Comparison of ENCODE assay signal across 1 cellular context in genomic region chr11:32435511-32435946, GRCh38.
TF ChIP-seq lines count a peak whose summit lies in the region.

WT1 (minus strand) TSS chr11:32435539.

TF ChIP-seq in K562, 482 proteins besides CTCF, POLR2A, EP300 and RAD21 (continued from another document):
- TF ChIP-seq, protein P1, sequence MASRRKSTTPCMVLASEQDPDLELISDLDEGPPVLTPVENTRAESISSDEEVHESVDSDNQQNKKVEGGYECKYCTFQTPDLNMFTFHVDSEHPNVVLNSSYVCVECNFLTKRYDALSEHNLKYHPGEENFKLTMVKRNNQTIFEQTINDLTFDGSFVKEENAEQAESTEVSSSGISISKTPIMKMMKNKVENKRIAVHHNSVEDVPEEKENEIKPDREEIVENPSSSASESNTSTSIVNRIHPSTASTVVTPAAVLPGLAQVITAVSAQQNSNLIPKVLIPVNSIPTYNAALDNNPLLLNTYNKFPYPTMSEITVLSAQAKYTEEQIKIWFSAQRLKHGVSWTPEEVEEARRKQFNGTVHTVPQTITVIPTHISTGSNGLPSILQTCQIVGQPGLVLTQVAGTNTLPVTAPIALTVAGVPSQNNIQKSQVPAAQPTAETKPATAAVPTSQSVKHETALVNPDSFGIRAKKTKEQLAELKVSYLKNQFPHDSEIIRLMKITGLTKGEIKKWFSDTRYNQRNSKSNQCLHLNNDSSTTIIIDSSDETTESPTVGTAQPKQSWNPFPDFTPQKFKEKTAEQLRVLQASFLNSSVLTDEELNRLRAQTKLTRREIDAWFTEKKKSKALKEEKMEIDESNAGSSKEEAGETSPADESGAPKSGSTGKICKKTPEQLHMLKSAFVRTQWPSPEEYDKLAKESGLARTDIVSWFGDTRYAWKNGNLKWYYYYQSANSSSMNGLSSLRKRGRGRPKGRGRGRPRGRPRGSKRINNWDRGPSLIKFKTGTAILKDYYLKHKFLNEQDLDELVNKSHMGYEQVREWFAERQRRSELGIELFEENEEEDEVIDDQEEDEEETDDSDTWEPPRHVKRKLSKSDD (conservative IDR thresholded peaks at IDR 0.05; ENCODE audit: low read length) = no peak
- TF ChIP-seq NCOA1 (IDR thresholded peaks at IDR 0.05; ENCODE audit: low read depth) = peak; percentile 32; the same call in 1 of the 2 replicates
- no peak for TF ChIP-seq ZBTB43 (CRISPR knock-in tag; IDR thresholded peaks at IDR 0.05)
- no peak for TF ChIP-seq XRCC4 (IDR thresholded peaks at IDR 0.05; ENCODE audit: extremely low read depth, insufficient read depth, insufficient read length)
- TF ChIP-seq GABPA (tag; conservative IDR thresholded peaks at IDR 0.05; ENCODE audit: low read depth) = no peak
- TF ChIP-seq KDM1A (IDR thresholded peaks at IDR 0.05) = no peak
- TF ChIP-seq SIN3B (IDR thresholded peaks at IDR 0.05; ENCODE audit: low read depth) = no peak
- TF ChIP-seq KAT2B (IDR thresholded peaks at IDR 0.05; ENCODE audit: low read depth, low read length) = no peak
- TF ChIP-seq CCNT2 (IDR thresholded peaks at IDR 0.05; ENCODE audit: borderline replicate concordance, extremely low read depth, insufficient read length, low read depth, low read length) = peak; percentile 56
- TF ChIP-seq, protein P2, sequence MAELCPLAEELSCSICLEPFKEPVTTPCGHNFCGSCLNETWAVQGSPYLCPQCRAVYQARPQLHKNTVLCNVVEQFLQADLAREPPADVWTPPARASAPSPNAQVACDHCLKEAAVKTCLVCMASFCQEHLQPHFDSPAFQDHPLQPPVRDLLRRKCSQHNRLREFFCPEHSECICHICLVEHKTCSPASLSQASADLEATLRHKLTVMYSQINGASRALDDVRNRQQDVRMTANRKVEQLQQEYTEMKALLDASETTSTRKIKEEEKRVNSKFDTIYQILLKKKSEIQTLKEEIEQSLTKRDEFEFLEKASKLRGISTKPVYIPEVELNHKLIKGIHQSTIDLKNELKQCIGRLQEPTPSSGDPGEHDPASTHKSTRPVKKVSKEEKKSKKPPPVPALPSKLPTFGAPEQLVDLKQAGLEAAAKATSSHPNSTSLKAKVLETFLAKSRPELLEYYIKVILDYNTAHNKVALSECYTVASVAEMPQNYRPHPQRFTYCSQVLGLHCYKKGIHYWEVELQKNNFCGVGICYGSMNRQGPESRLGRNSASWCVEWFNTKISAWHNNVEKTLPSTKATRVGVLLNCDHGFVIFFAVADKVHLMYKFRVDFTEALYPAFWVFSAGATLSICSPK (IDR thresholded peaks at IDR 0.05; ENCODE audit: borderline replicate concordance) = no peak
- 0 out of 2 replicates have a peak, but pooled peaks have one; percentile 45 for TF ChIP-seq KLF6 (CRISPR knock-in tag; IDR thresholded peaks at IDR 0.05; ENCODE audit: borderline replicate concordance)
- TF ChIP-seq TRIM28 (IDR thresholded peaks at IDR 0.05) = no peak
